Comparison of ENCODE assay signal across 8 cellular contexts in the genomic region with DNA sequence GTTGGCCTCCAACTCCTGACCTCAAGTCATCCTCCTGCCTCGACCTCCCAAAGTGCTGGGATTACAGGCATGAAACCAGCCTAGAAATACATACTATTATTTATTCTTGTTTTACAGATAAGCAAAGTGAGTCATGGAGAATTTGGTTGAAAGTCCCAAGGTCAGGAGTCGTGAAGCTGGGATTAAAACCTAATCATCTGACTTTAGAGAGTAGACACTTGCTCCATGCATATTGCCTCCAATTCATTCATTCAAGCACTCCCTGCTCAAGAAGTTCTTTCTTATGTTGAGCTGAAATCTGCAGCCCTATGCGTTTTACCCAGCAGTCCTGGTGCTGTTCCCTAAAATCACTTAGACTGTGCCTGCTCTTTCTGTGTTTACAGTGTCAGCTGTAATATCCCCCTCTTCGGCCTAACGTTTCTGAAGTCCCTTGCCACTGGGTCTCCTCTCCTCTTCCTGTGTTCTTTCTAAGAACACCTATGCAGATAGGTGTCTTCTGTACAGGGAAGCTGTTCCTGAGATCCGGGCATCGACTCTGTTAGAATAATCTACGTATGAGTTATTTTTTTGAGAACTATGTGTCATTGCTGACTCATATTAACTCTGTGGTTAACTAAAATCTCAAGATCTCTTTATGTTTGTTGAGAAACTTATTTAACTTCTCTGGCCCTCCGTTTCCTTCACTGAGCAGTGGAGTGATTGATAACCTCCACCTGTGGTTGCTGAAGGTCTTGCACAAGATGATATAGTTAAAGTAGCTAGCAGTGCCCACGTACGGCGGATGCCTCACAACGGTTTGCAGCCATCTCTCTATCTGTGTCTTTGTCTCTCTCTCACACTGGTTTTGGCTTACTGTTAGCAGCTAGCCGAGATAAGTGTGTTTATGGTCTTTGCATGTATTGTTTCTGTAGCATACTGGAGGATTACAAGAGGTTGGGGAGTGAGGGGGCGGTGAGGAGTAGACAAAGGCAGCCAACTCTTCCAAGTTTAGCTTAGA. TPM values are rescaled to one million over a fixed set of nuclear protein-coding genes. Genes with fewer than 3 reads are reported as not detected.
DNase-seq lines count a peak whose midpoint lies in the region; ATAC-seq, FAIRE-seq and TF ChIP-seq lines count a peak whose summit lies in the region.

No MANE protein-coding gene starts in this region.

- H3K36me3 Mint-ChIP-seq in activated CD4-positive, alpha-beta T cell treated with anti-CD3 and anti-CD28 coated beads for 36 hours (ENCODE audit: low read depth) = peaks cover 6% of the 10 kb centered on the region

- no peak for TF ChIP-seq CTCF in A549 (IDR thresholded peaks at IDR 0.05)

- peaks cover 58% of the 10 kb centered on the region for H3K4me1 ChIP-seq in A549

- H3K9me3 ChIP-seq in A549 = no peaks in the 10 kb centered on the region

- intact Hi-C loops in activated CD4-positive, alpha-beta T cell treated with anti-CD3 and anti-CD28 coated beads for 36 hours (cut with DNase I, micrococcal nuclease) = loop anchor here (1.0 to 10.0 kb wide), 13 partner anchors 29 to 515 kb away; a partner anchor contains a TSS

- H3K4me3 ChIP-seq in A549 (no peak overlapping the region), skin epidermis (peak overlapping the region in 2 of 7 experiments; percentile 6 to 13)

- TF ChIP-seq POLR2A in A549 (IDR thresholded peaks at IDR 0.05; ENCODE audit: low read length) = no peak

- H3K4me3 Mint-ChIP-seq in activated CD4-positive, alpha-beta T cell treated with anti-CD3 and anti-CD28 coated beads for 36 hours = peak overlapping the region; percentile 68

- WGBS in A549 (ENCODE audit: missing lambda C conversion rate) = 18% methylated on average over 15 of the region's 15 CpGs

- H3K27me3 Mint-ChIP-seq in activated CD4-positive, alpha-beta T cell treated with anti-CD3 and anti-CD28 coated beads for 36 hours = peaks cover 2% of the 10 kb centered on the region

- DNase-seq in A549 (ENCODE audit: low read depth in 1 of 2, low spot score in 1 of 2) (peak; percentile 11 to 12), HT-29 (ENCODE audit: low spot score) (peak; percentile 64), dedifferentiated amniotic fluid mesenchymal stem cell (ENCODE audit: extremely low spot score) (peak; percentile 56), midbrain (lab: John Stamatoyannopoulos, UW) (no peak), COR-L47 (lab: John Stamatoyannopoulos, UW) (no peak)
- peak; percentile 83 for DNase-seq in activated CD4-positive, alpha-beta T cell treated with anti-CD3 and anti-CD28 coated beads for 36 hours

- peak overlapping the region; percentile 72 for H3K4me2 ChIP-seq in A549

- ATAC-seq in A549 (peak in 1 of 2 experiments; percentile 37; a peak in 3 of 6 replicates), GM19328 (IDR thresholded peaks at IDR 0.05; ENCODE audit: unreplicated experiment) (peak; percentile 39)
- ATAC-seq in activated CD4-positive, alpha-beta T cell treated with anti-CD3 and anti-CD28 coated beads for 36 hours = peak; percentile 76

- TF ChIP-seq EP300 in A549 (IDR thresholded peaks at IDR 0.05) = no peak

- peak overlapping the region; percentile 87 for H3K27ac Mint-ChIP-seq in activated CD4-positive, alpha-beta T cell treated with anti-CD3 and anti-CD28 coated beads for 36 hours

- H3K27ac ChIP-seq in A549 (peak overlapping the region; percentile 70 to 85), skin epidermis (peak overlapping the region in 14 of 21 experiments; percentile 7 to 86 (median 63))

- CTCF ChIA-PET in A549 (lab: Yijun Ruan, JAX) = interaction anchor here (1.0 to 1.6 kb wide), 7 partner anchors 12 to 607 kb away, joined by 3 to 4 read pairs (median 3); no protein-coding TSS in a partner anchor
- CTCF ChIA-PET in activated CD4-positive, alpha-beta T cell treated with anti-CD3 and anti-CD28 coated beads for 36 hours (lab: Charles Lee) = interaction anchor here (0.6 to 2.7 kb wide), 4 partner anchors 13 to 35 kb away, joined by 3 to 9 read pairs (median 3); no protein-coding TSS in a partner anchor

- FAIRE-seq in A549 (lab: Jason Lieb, UNC) = no peak

- peaks cover 81% of the 10 kb centered on the region for H3K4me1 Mint-ChIP-seq in activated CD4-positive, alpha-beta T cell treated with anti-CD3 and anti-CD28 coated beads for 36 hours

- no peaks in the 10 kb centered on the region for H3K9me3 Mint-ChIP-seq in activated CD4-positive, alpha-beta T cell treated with anti-CD3 and anti-CD28 coated beads for 36 hours (ENCODE audit: low read depth)

- no peak; a peak in 1 of 5 replicates for TF ChIP-seq RAD21 in A549 (conservative IDR thresholded peaks at IDR 0.05 in 1 of 2, IDR thresholded peaks at IDR 0.05 in 1 of 2)

- POLR2A ChIA-PET in A549 (lab: Yijun Ruan, JAX) = interaction anchor here (0.7 to 1.7 kb wide), 2 partner anchors 50 to 123 kb away, joined by 3 to 7 read pairs; a partner anchor contains a TSS
- POLR2A ChIA-PET in activated CD4-positive, alpha-beta T cell treated with anti-CD3 and anti-CD28 coated beads for 36 hours (lab: Charles Lee) = interaction anchor here (0.6 to 1.7 kb wide), 9 partner anchors 35 to 580 kb away, joined by 3 to 4 read pairs (median 3); a partner anchor contains a TSS

TF ChIP-seq in A549, 52 proteins besides CTCF, POLR2A, EP300 and RAD21:
- TF ChIP-seq CEBPB (IDR thresholded peaks at IDR 0.05) (peak in 1 of 2 experiments; percentile 74; a peak in 2 of 4 replicates), ZFP36 (IDR thresholded peaks at IDR 0.05; ENCODE audit: borderline replicate concordance, partially characterized antibody) (no peak), FOSL2 (IDR thresholded peaks at IDR 0.05) (peak; percentile 66), FOSL2 (CRISPR knock-in tag; IDR thresholded peaks at IDR 0.05) (peak; percentile 61), HOXA7 (CRISPR knock-in tag; IDR thresholded peaks at IDR 0.05) (no peak), JUNB (IDR thresholded peaks at IDR 0.05) (peak; percentile 62), KDM1A (IDR thresholded peaks at IDR 0.05; ENCODE audit: low read depth) (no peak), JUN (IDR thresholded peaks at IDR 0.05) (0 out of 5 replicates have a peak, but pooled peaks of 1 of the 2 experiments have one; percentile 17), ESRRA (IDR thresholded peaks at IDR 0.05; ENCODE audit: borderline replicate concordance, low read length) (no peak), NFE2L2 (conservative IDR thresholded peaks at IDR 0.05; ENCODE audit: low read length) (no peak), HDAC2 (IDR thresholded peaks at IDR 0.05) (no peak)
- TF ChIP-seq, protein P1, sequence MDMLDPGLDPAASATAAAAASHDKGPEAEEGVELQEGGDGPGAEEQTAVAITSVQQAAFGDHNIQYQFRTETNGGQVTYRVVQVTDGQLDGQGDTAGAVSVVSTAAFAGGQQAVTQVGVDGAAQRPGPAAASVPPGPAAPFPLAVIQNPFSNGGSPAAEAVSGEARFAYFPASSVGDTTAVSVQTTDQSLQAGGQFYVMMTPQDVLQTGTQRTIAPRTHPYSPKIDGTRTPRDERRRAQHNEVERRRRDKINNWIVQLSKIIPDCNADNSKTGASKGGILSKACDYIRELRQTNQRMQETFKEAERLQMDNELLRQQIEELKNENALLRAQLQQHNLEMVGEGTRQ (IDR thresholded peaks at IDR 0.05) = no peak
- TF ChIP-seq, protein P2, sequence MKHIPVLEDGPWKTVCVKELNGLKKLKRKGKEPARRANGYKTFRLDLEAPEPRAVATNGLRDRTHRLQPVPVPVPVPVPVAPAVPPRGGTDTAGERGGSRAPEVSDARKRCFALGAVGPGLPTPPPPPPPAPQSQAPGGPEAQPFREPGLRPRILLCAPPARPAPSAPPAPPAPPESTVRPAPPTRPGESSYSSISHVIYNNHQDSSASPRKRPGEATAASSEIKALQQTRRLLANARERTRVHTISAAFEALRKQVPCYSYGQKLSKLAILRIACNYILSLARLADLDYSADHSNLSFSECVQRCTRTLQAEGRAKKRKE (CRISPR knock-in tag; IDR thresholded peaks at IDR 0.05; ENCODE audit: low read depth) = no peak

RNA-seq across cellular contexts. Expression of a gene that starts 4.6 kb away (rescaled TPM):
- polyA plus RNA-seq in A549 (2011; rRNA removed) (2.8 and 3.4 TPM in 2 replicates), A549 (2017; fragmentation: RNase III; extraction: RNeasy Plus Mini Kit Qiagen cat#74134 plus additional on column Dnase treatment) (2.3 to 3.1 TPM (median 2.6 TPM) in 3 replicates)
- polyA plus RNA-seq in A549 (2012; cell fraction: cytosol; rRNA removed) = 1.7 and 2.3 TPM in 2 replicates
- 0.58 and 1.7 TPM in 2 replicates for polyA plus RNA-seq in A549 (2012; cell fraction: nucleus; rRNA removed)
- polyA minus RNA-seq in A549 (2011; rRNA and poly(A)+ RNA removed) = 0.66 and 1.7 TPM in 2 replicates
- 0.41 TPM in 1 of 2 replicates, not detected in the other for total RNA-seq in HT-29 (2014; rRNA removed; shearing (Covaris generic))
- 10 to 100 TPM; 24.9 to 29.6 TPM for total RNA-seq in activated CD4-positive, alpha-beta T cell treated with anti-CD3 and anti-CD28 coated beads for 36 hours

Comparison
In these comparisons a context has a peak if more than half of its experiments do, and no peak if none do; other contexts are left out.
1. DNase-seq: peak in A549 (2 of 2), HT-29 (single experiment), activated CD4-positive, alpha-beta T cell treated with anti-CD3 and anti-CD28 coated beads for 36 hours (single experiment) and dedifferentiated amniotic fluid mesenchymal stem cell (single experiment); none in midbrain (single experiment) and COR-L47 (single experiment).
2. RNA of a gene that starts 4.6 kb away (total RNA-seq): 24.9 to 29.6 TPM in activated CD4-positive, alpha-beta T cell treated with anti-CD3 and anti-CD28 coated beads for 36 hours; 0.41 TPM in HT-29; every median in the first group is over 10 times any median in the second.